In genomic region chr13:31224174-31224669, GRCh38 we compare ENCODE assay signal across 23 cellular contexts.
"Had no signal": no experiment of that assay in that cellular context is flagged by ENCODE, and none has a peak within 500 bp of the region (broad histone marks: within the 10 kb centered on the region; RNA-seq: fewer than 3 reads in every experiment).

No MANE protein-coding gene starts in this region.

- H3K27me3 Mint-ChIP-seq: memory B cell; natural killer cell treated with Interleukin-12 subunit alpha and Interleukin-12 subunit beta and Interleukin-15 and Interleukin-18, amount 100 ng/mL, for 72 hours had no signal

- H3K9me3 ChIP-seq: lower lobe of right lung, pancreas, right lobe of liver, spleen, suprapubic skin, thyroid gland had no signal

- H3K27me3 ChIP-seq: dorsolateral prefrontal cortex, pancreas, right lobe of liver, spleen, suprapubic skin, thyroid gland had no signal

- H3K9me3 Mint-ChIP-seq: memory B cell; mesothelial cell of epicardium; natural killer cell treated with Interleukin-12 subunit alpha and Interleukin-12 subunit beta and Interleukin-15 and Interleukin-18, amount 100 ng/mL, for 72 hours; type B pancreatic cell had no signal

- FAIRE-seq: frontal cortex, pancreas, urothelium cell line had no signal

- H3K27ac ChIP-seq: dorsolateral prefrontal cortex, lower lobe of right lung, pancreas, right lobe of liver, spleen, suprapubic skin, thyroid gland had no signal

- DNase-seq: cortex of kidney; dorsolateral prefrontal cortex; effector CD8-positive, alpha-beta T cell; islet precursor cell; lower lobe of right lung; occipital lobe; pancreas; right lobe of liver; spleen; stimulated activated CD4-positive, alpha-beta T cell treated with anti-CD3 and anti-CD28 coated beads, Interleukin-15, amount 100 ng/mL, for 24 hours; stimulated activated CD4-positive, alpha-beta T cell treated with anti-CD3 and anti-CD28 coated beads, Interleukin-1b, Interleukin-23, amount 100 ng/mL, for 48 hours; stimulated activated CD4-positive, alpha-beta T cell treated with anti-CD3 and anti-CD28 coated beads, Interleukin-4, amount 100 ng/mL, for 24 hours; stimulated activated naive CD8-positive, alpha-beta T cell treated with anti-CD3 and anti-CD28 coated beads, Interleukin-15, Interleukin-2, amounts not matched to agents 100 U/mL and 50 U/mL, for 24 hours; thyroid gland had no signal

- ATAC-seq: esophagus mucosa; lower lobe of right lung; natural killer cell treated with Interleukin-12 subunit alpha and Interleukin-12 subunit beta and Interleukin-15 and Interleukin-18, amount 100 ng/mL, for 72 hours; pancreas; stimulated activated naive CD8-positive, alpha-beta T cell treated with anti-CD3 and anti-CD28 coated beads, Interleukin-15, Interleukin-2, amounts not matched to agents 100 U/mL and 50 U/mL, for 24 hours had no signal

- H3K4me3 ChIP-seq: dorsolateral prefrontal cortex, lower lobe of right lung, pancreas, right lobe of liver, spleen, suprapubic skin, thyroid gland had no signal

- H3K4me1 ChIP-seq: lower lobe of right lung, pancreas, spleen, suprapubic skin, thyroid gland had no signal

- H3K4me3 Mint-ChIP-seq: memory B cell; mesothelial cell of epicardium; natural killer cell treated with Interleukin-12 subunit alpha and Interleukin-12 subunit beta and Interleukin-15 and Interleukin-18, amount 100 ng/mL, for 72 hours; type B pancreatic cell had no signal

- H3K36me3 Mint-ChIP-seq: natural killer cell treated with Interleukin-12 subunit alpha and Interleukin-12 subunit beta and Interleukin-15 and Interleukin-18, amount 100 ng/mL, for 72 hours; type B pancreatic cell had no signal

- H3K4me1 Mint-ChIP-seq: memory B cell had no signal

- H3K36me3 ChIP-seq: lower lobe of right lung, pancreas, right lobe of liver, suprapubic skin, thyroid gland had no signal

- H3K27ac Mint-ChIP-seq: memory B cell; mesothelial cell of epicardium; natural killer cell treated with Interleukin-12 subunit alpha and Interleukin-12 subunit beta and Interleukin-15 and Interleukin-18, amount 100 ng/mL, for 72 hours; progenitor cell of endocrine pancreas; type B pancreatic cell had no signal
